ENCODE assay signal across 8 cellular contexts in the genomic region with DNA sequence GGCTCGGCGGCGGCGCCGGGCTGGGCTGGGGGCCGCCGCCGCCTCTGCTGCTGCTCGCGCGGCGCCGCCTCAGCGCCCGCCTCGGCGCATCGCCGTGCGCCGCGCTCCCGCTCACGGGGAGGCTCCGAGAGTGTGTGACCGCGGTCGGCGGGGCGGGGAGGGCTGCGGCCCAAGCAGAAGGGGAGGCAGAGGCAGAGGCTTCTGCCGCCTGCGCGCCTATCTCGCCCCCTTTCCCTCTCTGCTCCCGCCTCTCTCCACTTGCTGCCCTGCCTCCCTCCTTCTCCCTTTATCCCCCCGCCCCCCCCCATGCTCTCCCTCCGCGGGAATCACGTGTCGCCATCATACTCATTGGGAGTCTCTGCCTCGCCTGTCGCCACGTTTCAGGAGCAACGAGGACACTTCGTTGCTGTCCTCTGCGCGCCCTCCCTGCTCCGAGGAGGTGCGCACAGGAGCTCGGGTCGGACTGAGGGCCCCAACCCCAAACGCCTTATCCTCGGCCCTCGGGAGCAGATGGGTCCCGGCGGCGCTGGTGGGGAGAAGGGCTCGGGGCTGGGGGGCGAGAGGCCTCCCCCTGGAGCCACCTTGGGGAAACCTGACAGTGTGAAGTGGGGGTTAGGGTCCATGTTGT. TPM values are rescaled to one million over a fixed set of nuclear protein-coding genes. Genes with fewer than 3 reads are reported as not detected.
DNase-seq lines count a peak whose midpoint lies in the region; ATAC-seq, FAIRE-seq and TF ChIP-seq lines count a peak whose summit lies in the region.

A gene with protein sequence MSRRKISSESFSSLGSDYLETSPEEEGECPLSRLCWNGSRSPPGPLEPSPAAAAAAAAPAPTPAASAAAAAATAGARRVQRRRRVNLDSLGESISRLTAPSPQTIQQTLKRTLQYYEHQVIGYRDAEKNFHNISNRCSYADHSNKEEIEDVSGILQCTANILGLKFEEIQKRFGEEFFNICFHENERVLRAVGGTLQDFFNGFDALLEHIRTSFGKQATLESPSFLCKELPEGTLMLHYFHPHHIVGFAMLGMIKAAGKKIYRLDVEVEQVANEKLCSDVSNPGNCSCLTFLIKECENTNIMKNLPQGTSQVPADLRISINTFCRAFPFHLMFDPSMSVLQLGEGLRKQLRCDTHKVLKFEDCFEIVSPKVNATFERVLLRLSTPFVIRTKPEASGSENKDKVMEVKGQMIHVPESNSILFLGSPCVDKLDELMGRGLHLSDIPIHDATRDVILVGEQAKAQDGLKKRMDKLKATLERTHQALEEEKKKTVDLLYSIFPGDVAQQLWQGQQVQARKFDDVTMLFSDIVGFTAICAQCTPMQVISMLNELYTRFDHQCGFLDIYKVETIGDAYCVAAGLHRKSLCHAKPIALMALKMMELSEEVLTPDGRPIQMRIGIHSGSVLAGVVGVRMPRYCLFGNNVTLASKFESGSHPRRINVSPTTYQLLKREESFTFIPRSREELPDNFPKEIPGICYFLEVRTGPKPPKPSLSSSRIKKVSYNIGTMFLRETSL (minus strand): TSS at position 203 of the 628 bp plus-strand sequence. CDS start 421 bp downstream, outside the sequence.

- TF ChIP-seq CTCF in GM10266 (IDR thresholded peaks at IDR 0.05; ENCODE audit: control insufficient read depth, insufficient read depth, low read depth, missing control alignments) (no peak), brain microvascular endothelial cell (IDR thresholded peaks at IDR 0.05; ENCODE audit: low read depth, low read length, missing control alignments) (no peak), kidney (IDR thresholded peaks at IDR 0.05; ENCODE audit: borderline replicate concordance, extremely low read depth, insufficient read depth) (no peak)

- H3K9ac ChIP-seq in kidney (ENCODE audit: low read length in 2 of 2) (no peak within 1 kb of the TSS), stomach smooth muscle (ENCODE audit: low read length in 2 of 2) (no peak within 1 kb of the TSS)

- intact Hi-C loops in kidney (cut with DNase I), result no loop called here

- in situ Hi-C loops in brain microvascular endothelial cell (cut with HindIII; ENCODE audit: low pct_ligation_motif_present, low sequenced_read_pairs), result no loop called here

- ATAC-seq in GM21717 (IDR thresholded peaks at IDR 0.05; ENCODE audit: unreplicated experiment), result peak; percentile 27

- H3K4me1 ChIP-seq in kidney (ENCODE audit: control insufficient read depth in 1 of 2, insufficient read depth in 1 of 2, low read depth in 1 of 2, low read length in 2 of 2) (peaks cover 0 to 7% of the 10 kb centered on the region in 2 donors), stomach smooth muscle (ENCODE audit: control insufficient read depth, insufficient read depth, low read length) (peaks cover 14% of the 10 kb centered on the region)

- DNase-seq in GM10266 (ENCODE audit: extremely low spot score), result peak; percentile 38
- peak; percentile 29 for DNase-seq in M059J (ENCODE audit: low read depth)
- DNase-seq in brain microvascular endothelial cell, result no peak
- peak; percentile 82 for DNase-seq in kidney
- DNase-seq in central memory CD4-positive, alpha-beta T cell, result no peak
- DNase-seq in H4 (ENCODE audit: low spot score), result no peak

- peak within 1 kb of the TSS; percentile 52 for H3K4me3 ChIP-seq in brain microvascular endothelial cell (ENCODE audit: low read depth, low read length)
- H3K4me3 ChIP-seq in kidney (ENCODE audit: low read length in 2 of 2), result peak within 1 kb of the TSS; percentile 36 to 55
- H3K4me3 ChIP-seq in stomach smooth muscle (ENCODE audit: low read length in 2 of 2), result peak within 1 kb of the TSS; percentile 54 to 69

- H3K27ac ChIP-seq in brain microvascular endothelial cell (no peak within 1 kb of the TSS), kidney (ENCODE audit: low read depth in 2 of 2, low read length in 2 of 2) (no peak within 1 kb of the TSS), stomach smooth muscle (ENCODE audit: low read length) (no peak within 1 kb of the TSS)

- H3K27me3 ChIP-seq in brain microvascular endothelial cell (replicated peaks) (peaks cover 5% of the 10 kb centered on the region), stomach smooth muscle (ENCODE audit: control insufficient read depth in 1 of 2, insufficient read depth in 2 of 2, low read length in 2 of 2) (peaks cover 16 to 29% of the 10 kb centered on the region in 2 donors)

- H3K36me3 ChIP-seq in brain microvascular endothelial cell (replicated peaks), result no peaks in the 10 kb centered on the region
- no peaks in the 10 kb centered on the region for H3K36me3 ChIP-seq in kidney (ENCODE audit: control insufficient read depth in 1 of 2, insufficient read depth in 2 of 2, low read length in 2 of 2)
- no peaks in the 10 kb centered on the region for H3K36me3 ChIP-seq in stomach smooth muscle (ENCODE audit: control insufficient read depth in 2 of 2, insufficient read depth in 2 of 2, low read length in 2 of 2)

- FAIRE-seq in kidney (lab: Jason Lieb, UNC), result no peak

- no peaks in the 10 kb centered on the region for H3K9me3 ChIP-seq in kidney (ENCODE audit: control insufficient read depth in 1 of 2, low read length in 2 of 2)
- no peaks in the 10 kb centered on the region for H3K9me3 ChIP-seq in stomach smooth muscle (ENCODE audit: control insufficient read depth in 2 of 2, low read length in 2 of 2)

RNA-seq across cellular contexts. Expression of the gene that starts here (rescaled TPM):
- total RNA-seq in M059J (2014; rRNA removed; shearing (Covaris generic)), result 0.39 and 1.1 TPM in 2 replicates
- 16.1 TPM for total RNA-seq in kidney
- polyA plus RNA-seq in kidney (ENCODE audit: insufficient read depth, low read depth, low replicate concordance), result 0.75 TPM
- 1.3 and 1.4 TPM in 2 replicates for total RNA-seq in H4 (2014; rRNA removed; shearing (Covaris generic))

Comparison
In these comparisons a context has a peak if more than half of its experiments do, and no peak if none do; other contexts are left out.
1. DNase-seq: peak in GM10266 (single experiment), M059J (single experiment) and kidney (single experiment); none in brain microvascular endothelial cell (single experiment), central memory CD4-positive, alpha-beta T cell (single experiment) and H4 (single experiment).
2. Peak in every context shown above with its lines, with median percentiles within 50 percentile points of each other: H3K4me3 ChIP-seq.